Comparison of ENCODE assay signal across 13 cellular contexts in genomic region chr14:68284333-68284732, GRCh38.
DNase-seq lines count a peak whose midpoint lies in the region; ATAC-seq, FAIRE-seq and TF ChIP-seq lines count a peak whose summit lies in the region.
"Had no signal": no experiment of that assay in that cellular context is flagged by ENCODE, and none has a peak within 500 bp of the region (broad histone marks: within the 10 kb centered on the region; RNA-seq: fewer than 3 reads in every experiment).

No MANE protein-coding gene starts in this region.

- peak overlapping the region; percentile 82 for H3K27ac Mint-ChIP-seq in activated CD8-positive, alpha-beta T cell treated with anti-CD3 and anti-CD28 coated beads for 36 hours

- no peak overlapping the region for H3K4me3 ChIP-seq in subcutaneous abdominal adipose tissue (ENCODE audit: low read depth in 1 of 5, low read length in 5 of 5)

- POLR2A ChIA-PET in activated CD8-positive, alpha-beta T cell treated with anti-CD3 and anti-CD28 coated beads for 36 hours (lab: Charles Lee): interaction anchor here (1.0 to 3.3 kb wide), 11 partner anchors 9 to 532 kb away, joined by 3 to 14 read pairs (median 6); partner anchors contain the start of gene ZFP36L1

- FAIRE-seq in GM18507 (lab: Jason Lieb, UNC): peak; percentile 29

- H3K36me3 ChIP-seq in subcutaneous abdominal adipose tissue (ENCODE audit: control insufficient read depth in 5 of 5, insufficient read depth in 5 of 5, low read length in 5 of 5): no peaks in the 10 kb centered on the region

- DNase-seq in GM18507 (ENCODE audit: extremely low spot score, insufficient read length, low read depth) (no peak), left ventricle myocardium superior (no peak)
- DNase-seq in activated CD8-positive, alpha-beta T cell treated with anti-CD3 and anti-CD28 coated beads for 36 hours: no peak
- DNase-seq: activated naive CD4-positive, alpha-beta T cell; DMS 273 treated with DMSO at 0.1 percent for 48 hours; mesendoderm; NCI-H1048; SIG-M5 had no signal

- H3K27me3 Mint-ChIP-seq in activated CD8-positive, alpha-beta T cell treated with anti-CD3 and anti-CD28 coated beads for 36 hours: no peaks in the 10 kb centered on the region

- no peaks in the 10 kb centered on the region for H3K9me3 ChIP-seq in subcutaneous abdominal adipose tissue (ENCODE audit: control insufficient read depth in 5 of 5, low read length in 5 of 5)

- H3K36me3 Mint-ChIP-seq in activated CD8-positive, alpha-beta T cell treated with anti-CD3 and anti-CD28 coated beads for 36 hours (ENCODE audit: low read depth): peaks cover 5% of the 10 kb centered on the region

- CTCF ChIA-PET in activated CD8-positive, alpha-beta T cell treated with anti-CD3 and anti-CD28 coated beads for 36 hours (lab: Charles Lee): interaction anchor here (1.5 to 2.0 kb wide), 2 partner anchors 30 to 560 kb away, joined by 3 to 6 read pairs; no protein-coding TSS in a partner anchor

- peak overlapping the region; percentile 77 for H3K27ac ChIP-seq in subcutaneous abdominal adipose tissue (ENCODE audit: low read depth, low read length)
- H3K27ac ChIP-seq: HL-60 had no signal

- intact Hi-C loops in activated CD8-positive, alpha-beta T cell treated with anti-CD3 and anti-CD28 coated beads for 36 hours (cut with micrococcal nuclease): loop anchor here (10.0 kb wide), 1 partner anchor 500 kb away; no protein-coding TSS in a partner anchor
- intact Hi-C loops in left ventricle myocardium superior (cut with micrococcal nuclease): no loop called here

- ATAC-seq in activated CD8-positive, alpha-beta T cell treated with anti-CD3 and anti-CD28 coated beads for 36 hours: no peak
- ATAC-seq in left ventricle myocardium superior: peak; percentile 77
- no peak for ATAC-seq in HG02852 (IDR thresholded peaks at IDR 0.05; ENCODE audit: unreplicated experiment)
- no peak for ATAC-seq in GM21447 (IDR thresholded peaks at IDR 0.05; ENCODE audit: unreplicated experiment)
- ATAC-seq in GM18517 (IDR thresholded peaks at IDR 0.05; ENCODE audit: unreplicated experiment): no peak

- peaks cover 15 to 31% (median 30%) of the 10 kb centered on the region in 5 donors for H3K4me1 ChIP-seq in subcutaneous abdominal adipose tissue (ENCODE audit: control insufficient read depth in 5 of 5, insufficient read depth in 5 of 5, low read length in 5 of 5)

- TF ChIP-seq CTCF in activated CD8-positive, alpha-beta T cell treated with anti-CD3 and anti-CD28 coated beads for 36 hours (IDR thresholded peaks at IDR 0.05): no peak

- no peaks in the 10 kb centered on the region for H3K27me3 ChIP-seq in subcutaneous abdominal adipose tissue (ENCODE audit: control insufficient read depth in 5 of 5, insufficient read depth in 4 of 5, low read length in 5 of 5)

- H3K9me3 Mint-ChIP-seq in activated CD8-positive, alpha-beta T cell treated with anti-CD3 and anti-CD28 coated beads for 36 hours: peaks cover 4% of the 10 kb centered on the region

- H3K9ac ChIP-seq in subcutaneous abdominal adipose tissue (ENCODE audit: low read length in 5 of 5): peak overlapping the region in 1 of 5 donors; percentile 21

- H3K4me1 Mint-ChIP-seq in activated CD8-positive, alpha-beta T cell treated with anti-CD3 and anti-CD28 coated beads for 36 hours (ENCODE audit: low read depth): peaks cover 84% of the 10 kb centered on the region

- no peak overlapping the region for H3K4me3 Mint-ChIP-seq in activated CD8-positive, alpha-beta T cell treated with anti-CD3 and anti-CD28 coated beads for 36 hours
